8 cellular contexts compared by ENCODE assay signal in the genomic region with DNA sequence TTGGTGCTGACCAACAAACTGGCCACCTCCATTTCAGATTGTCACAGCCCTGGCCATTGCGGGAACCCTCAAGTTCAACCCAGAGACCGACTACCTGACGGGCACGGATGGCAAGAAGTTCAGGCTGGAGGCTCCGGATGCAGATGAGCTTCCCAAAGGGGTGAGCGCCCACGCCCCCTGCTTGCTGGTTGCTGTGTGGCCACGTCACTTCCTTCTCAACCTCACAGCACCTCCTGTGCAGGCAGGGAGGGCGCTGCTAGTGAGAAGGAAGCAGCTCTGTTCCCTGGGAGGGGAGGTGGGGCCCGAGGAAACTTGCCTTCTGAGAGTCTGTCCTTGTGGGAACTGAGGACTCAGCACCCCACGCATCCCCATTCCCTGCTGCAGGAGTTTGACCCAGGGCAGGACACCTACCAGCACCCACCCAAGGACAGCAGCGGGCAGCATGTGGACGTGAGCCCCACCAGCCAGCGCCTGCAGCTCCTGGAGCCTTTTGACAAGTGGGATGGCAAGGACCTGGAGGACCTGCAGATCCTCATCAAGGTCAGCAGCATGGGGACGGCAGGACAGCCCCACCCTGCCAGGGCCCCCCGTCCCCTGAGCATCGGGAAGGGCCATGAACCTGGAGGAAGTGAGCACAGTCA. TPM values are rescaled to one million over a fixed set of nuclear protein-coding genes. Genes with fewer than 3 reads are reported as not detected.
A peak's percentile ranks its signal among the peaks of the same experiment; 100 is the strongest.
DNase-seq lines count a peak whose midpoint lies in the region; ATAC-seq and TF ChIP-seq lines count a peak whose summit lies in the region.

No MANE protein-coding gene starts in this region.

- no peak overlapping the region for H3K4me3 ChIP-seq in HL-60 (replicated peaks; ENCODE audit: insufficient read depth, low read length)

- ATAC-seq in foreskin keratinocyte, result no peak
- ATAC-seq in HG02870 (IDR thresholded peaks at IDR 0.05; ENCODE audit: unreplicated experiment), result no peak
- ATAC-seq in GM21529 (IDR thresholded peaks at IDR 0.05; ENCODE audit: unreplicated experiment), result no peak
- ATAC-seq in GM21737 (IDR thresholded peaks at IDR 0.05; ENCODE audit: unreplicated experiment), result no peak

- H3K27ac ChIP-seq in HL-60 (replicated peaks), result no peak overlapping the region
- no peak overlapping the region for H3K27ac ChIP-seq in foreskin keratinocyte

- H3K27me3 ChIP-seq in HL-60 (ENCODE audit: insufficient read depth, poor library complexity, severe bottlenecking) (no peaks in the 10 kb centered on the region), foreskin keratinocyte (no peaks in the 10 kb centered on the region)

- no peaks in the 10 kb centered on the region for H3K4me1 ChIP-seq in foreskin keratinocyte

- TF ChIP-seq CTCF in HL-60 (IDR thresholded peaks at IDR 0.05; ENCODE audit: insufficient read depth, low read length), result no peak
- TF ChIP-seq CTCF in foreskin keratinocyte (conservative IDR thresholded peaks at IDR 0.05), result peak; percentile 14

- DNase-seq in HL-60 (ENCODE audit: low read depth in 1 of 2, low spot score in 1 of 2) (peak; percentile 61 to 79), foreskin keratinocyte (no peak), NCI-H1417 treated with DMSO at 0.1 percent for 48 hours (lab: John Stamatoyannopoulos, UW) (no peak)
- DNase-seq in activated CD8-positive, alpha-beta memory T cell treated with anti-CD3 and anti-CD28 coated beads, Interleukin-2, amount 50 U/mL, for 1 hour (ENCODE audit: extremely low read depth), result peak; percentile 19
- DNase-seq in stimulated activated CD4-positive, alpha-beta T cell treated with anti-CD3 and anti-CD28 coated beads, Interleukin-4, amount 100 ng/mL, for 48 hours (ENCODE audit: low read depth in 2 of 2), result peak; percentile 49 to 52

RNA-seq across cellular contexts. Expression of a gene that starts 19.3 kb away (rescaled TPM):
- total RNA-seq in foreskin keratinocyte, result 32.7 and 32.9 TPM in 2 replicates
- polyA plus RNA-seq in foreskin keratinocyte, result 56.7 and 60.3 TPM in 2 replicates

RNA-seq across cellular contexts. Expression of a gene that starts 35.9 kb away (rescaled TPM):
- not detected in 2 replicates for total RNA-seq in foreskin keratinocyte
- not detected in 2 replicates for polyA plus RNA-seq in foreskin keratinocyte

RNA-seq across cellular contexts. Expression of a gene that starts 56.0 kb away (rescaled TPM):
- 76.5 and 79.6 TPM in 2 replicates for total RNA-seq in foreskin keratinocyte
- polyA plus RNA-seq in foreskin keratinocyte, result 68.4 and 74.2 TPM in 2 replicates

RNA-seq across cellular contexts. Expression of a gene that starts 56.4 kb away (rescaled TPM):
- 80.0 and 82.6 TPM in 2 replicates for total RNA-seq in foreskin keratinocyte
- 88.2 and 98.2 TPM in 2 replicates for polyA plus RNA-seq in foreskin keratinocyte

Comparison
In these comparisons a context has a peak if more than half of its experiments do, and no peak if none do; other contexts are left out.
1. DNase-seq: peak in HL-60 (2 of 2), activated CD8-positive, alpha-beta memory T cell treated with anti-CD3 and anti-CD28 coated beads, Interleukin-2, amount 50 U/mL, for 1 hour (single experiment) and stimulated activated CD4-positive, alpha-beta T cell treated with anti-CD3 and anti-CD28 coated beads, Interleukin-4, amount 100 ng/mL, for 48 hours (2 of 2); none in foreskin keratinocyte (0 of 2) and NCI-H1417 treated with DMSO at 0.1 percent for 48 hours (single experiment).